Comparison of ENCODE assay signal across 31 cellular contexts in genomic region chr2:38298539-38298938, GRCh38.
"Had no signal": no experiment of that assay in that cellular context is flagged by ENCODE, and none has a peak within 500 bp of the region (broad histone marks: within the 10 kb centered on the region; RNA-seq: fewer than 3 reads in every experiment).

No MANE protein-coding gene starts in this region.

- H3K4me3 Mint-ChIP-seq: activated CD4-positive, alpha-beta memory T cell treated with anti-CD3 and anti-CD28 coated beads, Interleukin-2, amount 10 ng/mL, durations not matched to agents 7 days and 5 days; activated CD8-positive, alpha-beta memory T cell treated with anti-CD3 and anti-CD28 coated beads, Interleukin-2, amount 10 ng/mL, durations not matched to agents 7 days and 5 days; activated naive CD4-positive, alpha-beta T cell treated with anti-CD3 and anti-CD28 coated beads for 36 hours; activated T-cell treated with anti-CD3 and anti-CD28 coated beads, Interleukin-2, amount 50 U/mL, for 4 hours; T-helper 1 cell treated with Interleukin-12 subunit alpha and Interleukin-12 subunit beta and Interleukin-4 antibody, amounts not matched to agents 30 μg/mL and 1 μg/mL, for 36 hours; T-helper 2 cell treated with Interferon-gamma antibody and Interleukin-4, amounts not matched to agents 5 μg/mL and 100 μg/mL, for 36 hours; WTC11 had no signal

- H3K27me3 Mint-ChIP-seq: activated CD4-positive, alpha-beta memory T cell treated with anti-CD3 and anti-CD28 coated beads, Interleukin-2, amount 10 ng/mL, durations not matched to agents 7 days and 5 days; activated CD8-positive, alpha-beta memory T cell treated with anti-CD3 and anti-CD28 coated beads, Interleukin-2, amount 10 ng/mL, durations not matched to agents 7 days and 5 days had no signal

- H3K27ac Mint-ChIP-seq: activated CD4-positive, alpha-beta memory T cell treated with anti-CD3 and anti-CD28 coated beads, Interleukin-2, amount 10 ng/mL, durations not matched to agents 7 days and 5 days; activated CD8-positive, alpha-beta memory T cell treated with anti-CD3 and anti-CD28 coated beads, Interleukin-2, amount 10 ng/mL, durations not matched to agents 7 days and 5 days; activated naive CD4-positive, alpha-beta T cell treated with anti-CD3 and anti-CD28 coated beads for 36 hours; T-helper 1 cell treated with Interleukin-12 subunit alpha and Interleukin-12 subunit beta and Interleukin-4 antibody, amounts not matched to agents 30 μg/mL and 1 μg/mL, for 36 hours; T-helper 2 cell treated with Interferon-gamma antibody and Interleukin-4, amounts not matched to agents 5 μg/mL and 100 μg/mL, for 36 hours; WTC11 had no signal

- H3K9me3 Mint-ChIP-seq: activated CD4-positive, alpha-beta memory T cell treated with anti-CD3 and anti-CD28 coated beads, Interleukin-2, amount 10 ng/mL, durations not matched to agents 7 days and 5 days; activated naive CD4-positive, alpha-beta T cell treated with anti-CD3 and anti-CD28 coated beads for 36 hours; activated naive CD4-positive, alpha-beta T cell treated with anti-CD3 and anti-CD28 coated beads, Interleukin-2, amount 50 U/mL, for 72 hours; activated T-cell treated with anti-CD3 and anti-CD28 coated beads, Interleukin-2, amount 50 U/mL, for 4 hours; T-helper 1 cell treated with Interleukin-12 subunit alpha and Interleukin-12 subunit beta and Interleukin-4 antibody, amounts not matched to agents 30 μg/mL and 1 μg/mL, for 36 hours; T-helper 2 cell treated with Interferon-gamma antibody and Interleukin-4, amounts not matched to agents 5 μg/mL and 100 μg/mL, for 36 hours; WTC11 had no signal

- FAIRE-seq: astrocyte had no signal

- ATAC-seq: activated CD8-positive, alpha-beta memory T cell treated with anti-CD3 and anti-CD28 coated beads, Interleukin-2, amount 10 ng/mL, durations not matched to agents 7 days and 5 days; activated T-cell treated with anti-CD3 and anti-CD28 coated beads, Interleukin-2, amount 50 U/mL, for 4 hours; body of pancreas; PC-3; WTC11 had no signal

- DNase-seq: activated CD4-positive, alpha-beta memory T cell treated with anti-CD3 and anti-CD28 coated beads, Interleukin-2, amount 10 ng/mL, durations not matched to agents 7 days and 5 days; activated CD4-positive, alpha-beta T cell treated with anti-CD3 and anti-CD28 coated beads for 4 hours; activated CD8-positive, alpha-beta memory T cell treated with anti-CD3 and anti-CD28 coated beads for 24 hours; activated CD8-positive, alpha-beta memory T cell treated with anti-CD3 and anti-CD28 coated beads, Interleukin-2, amount 10 ng/mL, durations not matched to agents 7 days and 5 days; activated CD8-positive, alpha-beta memory T cell treated with anti-CD3 and anti-CD28 coated beads, Interleukin-2, amount 50 U/mL, for 48 hours; activated gamma-delta T cell treated with Interleukin-2 at 50 U/mL for 16 hours; activated naive CD4-positive, alpha-beta T cell treated with anti-CD3 and anti-CD28 coated beads for 36 hours; activated T-cell treated with anti-CD3 and anti-CD28 coated beads, Interleukin-2, amount 50 U/mL, for 4 hours; adrenal gland; body of pancreas; Karpas-422; KBM-7; NCI-H1105; NCI-H1417 treated with DMSO at 0.1 percent for 48 hours; NCI-H187 treated with DMSO at 0.1 percent for 48 hours; NCI-H2081; NCI-H2171 treated with DMSO at 0.1 percent for 48 hours; NCI-H2227 treated with DMSO at 0.1 percent for 48 hours; NCI-H446 treated with DMSO at 0.1 percent for 48 hours; NCI-H524; NCI-H69; PC-3; Peyer's patch; RPMI8226; SHP77 treated with DMSO at 0.1 percent for 48 hours; SK-N-SH had no signal
